In the genomic region with DNA sequence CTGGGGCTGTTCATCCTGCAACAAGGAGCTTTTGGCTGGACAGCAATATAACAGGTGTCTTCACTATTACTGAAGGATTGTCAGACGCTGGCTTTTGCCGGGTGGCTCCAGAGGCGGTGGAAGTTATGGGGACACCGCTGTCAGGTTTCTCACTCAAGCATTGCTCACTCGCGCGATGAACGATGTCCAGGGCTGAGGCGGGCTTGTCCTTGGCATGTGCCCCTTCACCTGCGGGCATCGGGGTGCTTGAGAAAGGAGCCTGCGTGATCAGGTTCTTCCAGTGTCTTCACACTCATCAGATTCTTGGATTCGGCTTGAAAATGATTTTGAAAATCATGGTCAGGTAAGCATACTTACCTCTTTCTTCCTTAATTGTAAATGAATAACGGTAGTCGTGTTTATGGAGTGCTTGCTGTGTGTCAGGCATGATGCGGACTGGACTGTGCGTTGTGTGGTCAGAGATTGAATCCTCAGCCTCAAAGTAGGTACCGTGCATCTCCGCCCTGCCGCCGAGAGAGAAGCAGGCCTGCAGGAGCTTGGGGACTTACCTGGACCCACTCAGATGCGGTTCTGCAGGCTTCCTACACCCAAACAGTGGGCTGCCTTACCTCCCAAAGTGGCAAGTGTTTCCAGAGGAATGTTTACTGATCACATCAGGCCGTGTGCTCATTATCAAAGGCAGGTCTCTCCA, we compare ENCODE assay signal across 1 cellular context.
TF ChIP-seq lines count a peak whose summit lies in the region.

No MANE protein-coding gene starts in this region.

TF ChIP-seq in HepG2, 621 proteins besides CTCF, POLR2A, EP300 and RAD21 (continued from another document):
- TF ChIP-seq, protein P1, sequence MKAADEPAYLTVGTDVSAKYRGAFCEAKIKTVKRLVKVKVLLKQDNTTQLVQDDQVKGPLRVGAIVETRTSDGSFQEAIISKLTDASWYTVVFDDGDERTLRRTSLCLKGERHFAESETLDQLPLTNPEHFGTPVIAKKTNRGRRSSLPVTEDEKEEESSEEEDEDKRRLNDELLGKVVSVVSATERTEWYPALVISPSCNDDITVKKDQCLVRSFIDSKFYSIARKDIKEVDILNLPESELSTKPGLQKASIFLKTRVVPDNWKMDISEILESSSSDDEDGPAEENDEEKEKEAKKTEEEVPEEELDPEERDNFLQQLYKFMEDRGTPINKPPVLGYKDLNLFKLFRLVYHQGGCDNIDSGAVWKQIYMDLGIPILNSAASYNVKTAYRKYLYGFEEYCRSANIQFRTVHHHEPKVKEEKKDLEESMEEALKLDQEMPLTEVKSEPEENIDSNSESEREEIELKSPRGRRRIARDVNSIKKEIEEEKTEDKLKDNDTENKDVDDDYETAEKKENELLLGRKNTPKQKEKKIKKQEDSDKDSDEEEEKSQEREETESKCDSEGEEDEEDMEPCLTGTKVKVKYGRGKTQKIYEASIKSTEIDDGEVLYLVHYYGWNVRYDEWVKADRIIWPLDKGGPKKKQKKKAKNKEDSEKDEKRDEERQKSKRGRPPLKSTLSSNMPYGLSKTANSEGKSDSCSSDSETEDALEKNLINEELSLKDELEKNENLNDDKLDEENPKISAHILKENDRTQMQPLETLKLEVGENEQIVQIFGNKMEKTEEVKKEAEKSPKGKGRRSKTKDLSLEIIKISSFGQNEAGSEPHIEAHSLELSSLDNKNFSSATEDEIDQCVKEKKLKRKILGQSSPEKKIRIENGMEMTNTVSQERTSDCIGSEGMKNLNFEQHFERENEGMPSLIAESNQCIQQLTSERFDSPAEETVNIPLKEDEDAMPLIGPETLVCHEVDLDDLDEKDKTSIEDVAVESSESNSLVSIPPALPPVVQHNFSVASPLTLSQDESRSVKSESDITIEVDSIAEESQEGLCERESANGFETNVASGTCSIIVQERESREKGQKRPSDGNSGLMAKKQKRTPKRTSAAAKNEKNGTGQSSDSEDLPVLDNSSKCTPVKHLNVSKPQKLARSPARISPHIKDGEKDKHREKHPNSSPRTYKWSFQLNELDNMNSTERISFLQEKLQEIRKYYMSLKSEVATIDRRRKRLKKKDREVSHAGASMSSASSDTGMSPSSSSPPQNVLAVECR (CRISPR knock-in tag; IDR thresholded peaks at IDR 0.05; ENCODE audit: borderline replicate concordance) = no peak
- TF ChIP-seq, protein P2, sequence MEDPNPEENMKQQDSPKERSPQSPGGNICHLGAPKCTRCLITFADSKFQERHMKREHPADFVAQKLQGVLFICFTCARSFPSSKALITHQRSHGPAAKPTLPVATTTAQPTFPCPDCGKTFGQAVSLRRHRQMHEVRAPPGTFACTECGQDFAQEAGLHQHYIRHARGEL (CRISPR knock-in tag; IDR thresholded peaks at IDR 0.05) = no peak
